ENCODE assay signal across 8 cellular contexts in genomic region chr7:140696024-140696678, GRCh38. TPM values are rescaled to one million over a fixed set of nuclear protein-coding genes. Genes with fewer than 3 reads are reported as not detected.
DNase-seq lines count a peak whose midpoint lies in the region; ATAC-seq and TF ChIP-seq lines count a peak whose summit lies in the region.

No MANE protein-coding gene starts in this region.

- H3K36me3 Mint-ChIP-seq in CD14-positive monocyte: peaks cover 25% of the 10 kb centered on the region in 2 donors

- peak overlapping the region; percentile 97 for H3K27ac ChIP-seq in esophagus (ENCODE audit: low read depth in 2 of 2, low read length in 1 of 2)
- H3K27ac ChIP-seq in muscle layer of duodenum (ENCODE audit: low read length): peak overlapping the region; percentile 86

- intact Hi-C loops in CD14-positive monocyte (cut with micrococcal nuclease): loop anchor here in 1 of 2 donors (10.0 kb wide), 1 partner anchor 229 kb away; the partner anchor contains the start of gene BRAF

- H3K27ac Mint-ChIP-seq in CD14-positive monocyte: peak overlapping the region; percentile 92 to 99 (median 96)

- H3K27me3 ChIP-seq in esophagus (ENCODE audit: control insufficient read depth in 1 of 2, insufficient read depth in 2 of 2, low read length in 2 of 2) (no peaks in the 10 kb centered on the region), muscle layer of duodenum (ENCODE audit: low read depth, low read length) (no peaks in the 10 kb centered on the region)

- no peak for TF ChIP-seq CTCF in CD14-positive monocyte (IDR thresholded peaks at IDR 0.05)

- H3K4me1 Mint-ChIP-seq in CD14-positive monocyte: peaks cover 26% of the 10 kb centered on the region

- ATAC-seq in GM21528 (IDR thresholded peaks at IDR 0.05; ENCODE audit: low FRiP score, unreplicated experiment) (peak; percentile 4), HG02798 (IDR thresholded peaks at IDR 0.05; ENCODE audit: poor library complexity, unreplicated experiment) (no peak)

- H3K4me3 ChIP-seq in esophagus (ENCODE audit: low read depth in 1 of 2, low read length in 2 of 2) (peak overlapping the region; percentile 93 to 96), muscle layer of duodenum (ENCODE audit: low read depth in 1 of 2, low read length in 2 of 2) (peak overlapping the region; percentile 74 to 87)

- H3K9me3 ChIP-seq in esophagus (ENCODE audit: control insufficient read depth in 2 of 2, insufficient read depth in 1 of 2, low read depth in 1 of 2, low read length in 1 of 2): no peaks in the 10 kb centered on the region
- H3K9me3 ChIP-seq in muscle layer of duodenum (ENCODE audit: control insufficient read depth in 1 of 2, low read length in 2 of 2): no peaks in the 10 kb centered on the region

- peak; percentile 88 for DNase-seq in CD14-positive monocyte (ENCODE audit: low spot score)
- DNase-seq in NCI-H226: peak; percentile 92
- DNase-seq in activated T-cell treated with anti-CD3 and anti-CD28 coated beads for 1 hour (ENCODE audit: low read depth): peak; percentile 92
- DNase-seq in stimulated activated CD8-positive, alpha-beta memory T cell treated with anti-CD3 and anti-CD28 coated beads, Interleukin-7, amount 100 ng/mL, for 1 hour (ENCODE audit: low read depth in 2 of 2): peak; percentile 88 to 91

- no peaks in the 10 kb centered on the region for H3K9me3 Mint-ChIP-seq in CD14-positive monocyte

- H3K27me3 Mint-ChIP-seq in CD14-positive monocyte (ENCODE audit: low read depth in 3 of 3): peaks cover 0 to 1% (median 1%) of the 10 kb centered on the region in 3 donors

- WGBS in esophagus, 2 donors: 20 to 21% methylated on average over 23 of the region's 23 CpGs

- peak overlapping the region; percentile 97 to 99 for H3K4me3 Mint-ChIP-seq in CD14-positive monocyte

- H3K36me3 ChIP-seq in esophagus (ENCODE audit: control insufficient read depth in 2 of 2, insufficient read depth in 2 of 2, low read length in 1 of 2): peaks cover 0 to 4% of the 10 kb centered on the region in 2 donors
- H3K36me3 ChIP-seq in muscle layer of duodenum (ENCODE audit: control insufficient read depth in 1 of 2, insufficient read depth in 2 of 2, low read length in 2 of 2): peaks cover 9 to 16% of the 10 kb centered on the region in 2 donors

- H3K4me1 ChIP-seq in esophagus (ENCODE audit: control insufficient read depth in 2 of 2, insufficient read depth in 2 of 2, low read length in 1 of 2) (peaks cover 2 to 9% of the 10 kb centered on the region in 2 donors), muscle layer of duodenum (ENCODE audit: control insufficient read depth in 1 of 2, insufficient read depth in 2 of 2, low read length in 2 of 2) (peaks cover 13 to 20% of the 10 kb centered on the region in 2 donors)

RNA-seq across cellular contexts. Expression of gene NDUFB2, which starts 0.4 kb away (rescaled TPM):
- polyA plus RNA-seq in CD14-positive monocyte (100 to 1,000 TPM; 479 to 516 TPM), esophagus (100 to 1,000 TPM; 152 to 292 TPM)

RNA-seq across cellular contexts. Expression of gene ADCK2, which starts 23.4 kb away (rescaled TPM):
- polyA plus RNA-seq in CD14-positive monocyte (10 to 100 TPM; 18.3 to 28.7 TPM), esophagus (10 to 100 TPM in 1 of 2 donors, 1 to 10 TPM in 1; 9.2 to 14.8 TPM)

RNA-seq across cellular contexts. Expression of gene DENND2A, which starts 55.5 kb away (rescaled TPM):
- polyA plus RNA-seq in CD14-positive monocyte (not detected), esophagus (1 to 10 TPM; 1.2 to 1.5 TPM)
